Comparison of ENCODE assay signal across 19 cellular contexts in genomic region chr15:80208758-80209734, GRCh38. TPM values are rescaled to one million over a fixed set of nuclear protein-coding genes. Genes with fewer than 3 reads are reported as not detected.
"Had no signal": no experiment of that assay in that cellular context is flagged by ENCODE, and none has a peak within 500 bp of the region (broad histone marks: within the 10 kb centered on the region; RNA-seq: fewer than 3 reads in every experiment).

No MANE protein-coding gene starts in this region.

- H3K36me3 ChIP-seq: brain microvascular endothelial cell, gastrocnemius medialis, heart right ventricle, left lung, SJSA1, thyroid gland had no signal

- ATAC-seq: activated CD8-positive, alpha-beta T cell treated with anti-CD3 and anti-CD28 coated beads, Interleukin-2, amount 10 ng/mL, durations not matched to agents 7 days and 5 days; gastrocnemius medialis; natural killer cell treated with Interleukin-12 subunit alpha and Interleukin-12 subunit beta and Interleukin-15 and Interleukin-18, amount 100 ng/mL, for 72 hours; psoas muscle; stimulated activated effector memory CD8-positive, alpha-beta T cell treated with anti-CD3 and anti-CD28 coated beads, Interleukin-12 subunit alpha, Interleukin-12 subunit beta, amount 100 ng/mL, for 72 hours had no signal

- H3K4me3 ChIP-seq: gastrocnemius medialis, heart right ventricle, left lung, psoas muscle, SJSA1, thyroid gland had no signal

- H3K27me3 ChIP-seq: brain microvascular endothelial cell, gastrocnemius medialis, left lung, thyroid gland had no signal

- H3K4me1 ChIP-seq: heart right ventricle, left lung, SJSA1, thyroid gland had no signal

- DNase-seq: activated CD4-positive, alpha-beta T cell treated with anti-CD3 and anti-CD28 coated beads, Interleukin-2, amount 10 ng/mL, durations not matched to agents 24 days and 14 days; activated CD4-positive, CD25-positive, alpha-beta regulatory T cell; activated CD8-positive, alpha-beta memory T cell treated with anti-CD3 and anti-CD28 coated beads, Interleukin-2, amount 50 U/mL, for 48 hours; activated CD8-positive, alpha-beta T cell treated with anti-CD3 and anti-CD28 coated beads, Interleukin-2, amount 10 ng/mL, durations not matched to agents 7 days and 5 days; activated naive CD8-positive, alpha-beta T cell treated with anti-CD3 and anti-CD28 coated beads for 36 hours; brain microvascular endothelial cell; gastrocnemius medialis; heart right ventricle; left lung; psoas muscle; T-helper 2 cell; thyroid gland had no signal

- H3K9me3 ChIP-seq: gastrocnemius medialis, left lung, psoas muscle, SJSA1, thyroid gland had no signal

- H3K27ac ChIP-seq: brain microvascular endothelial cell, heart right ventricle, left lung, SJSA1, thyroid gland had no signal

RNA-seq across cellular contexts. Expression of gene CTXND1, which starts 43.0 kb away (rescaled TPM):
- total RNA-seq: activated CD4-positive, alpha-beta T cell treated with anti-CD3 and anti-CD28 coated beads, Interleukin-2, amount 10 ng/mL, durations not matched to agents 24 days and 14 days; activated CD8-positive, alpha-beta T cell treated with anti-CD3 and anti-CD28 coated beads, Interleukin-2, amount 10 ng/mL, durations not matched to agents 7 days and 5 days; activated naive CD8-positive, alpha-beta T cell treated with anti-CD3 and anti-CD28 coated beads for 36 hours; chondrocyte; dermis microvascular lymphatic vessel endothelial cell; epithelial cell of proximal tubule; mesenteric fat pad; natural killer cell treated with Interleukin-12 subunit alpha and Interleukin-12 subunit beta and Interleukin-15 and Interleukin-18, amount 100 ng/mL, for 72 hours; SJSA1 had no signal
